ENCODE assay signal across 8 cellular contexts in genomic region chr5:132473019-132473531, GRCh38. TPM values are rescaled to one million over a fixed set of nuclear protein-coding genes. Genes with fewer than 3 reads are reported as not detected.
DNase-seq lines count a peak whose midpoint lies in the region; ATAC-seq and TF ChIP-seq lines count a peak whose summit lies in the region.

No MANE protein-coding gene starts in this region.

- peak; percentile 75 for DNase-seq in activated T-cell treated with anti-CD3 and anti-CD28 coated beads, Interleukin-2, amount 50 U/mL, for 1 hour
- peak; percentile 95 for DNase-seq in spleen
- no peak for DNase-seq in DMS79 (lab: John Stamatoyannopoulos, UW)
- DNase-seq in AML-193 (lab: John Stamatoyannopoulos, UW) = no peak
- DNase-seq in LoVo (ENCODE audit: low spot score) = no peak
- no peak for DNase-seq in Right ventricle myocardium inferior (ENCODE audit: missing footprints)

- H3K36me3 ChIP-seq in spleen = peaks cover 0 to 37% (median 0%) of the 10 kb centered on the region in 6 donors

- peaks cover 67 to 100% (median 90%) of the 10 kb centered on the region in 6 donors for H3K4me1 ChIP-seq in spleen

- no peak for TF ChIP-seq CTCF in spleen (IDR thresholded peaks at IDR 0.05 in 8 of 11, conservative IDR thresholded peaks at IDR 0.05 in 3 of 11)

- intact Hi-C loops in spleen (cut with DNase I; ENCODE audit: low total_unique reads) (no loop called here), Right ventricle myocardium inferior (cut with DNase I) (no loop called here)

- no peaks in the 10 kb centered on the region for H3K27me3 ChIP-seq in spleen (replicated peaks in 1 of 7)

- TF ChIP-seq POLR2A in spleen (IDR thresholded peaks at IDR 0.05) = peak in 1 of 3 donors; percentile 4

- ATAC-seq in GM19397 (IDR thresholded peaks at IDR 0.05; ENCODE audit: unreplicated experiment) (peak; percentile 78), HG03354 (IDR thresholded peaks at IDR 0.05; ENCODE audit: poor library complexity, severe bottlenecking, unreplicated experiment) (peak; percentile 86), Right ventricle myocardium inferior (no peak)

- no peaks in the 10 kb centered on the region for H3K9me3 ChIP-seq in spleen

- no peak overlapping the region for H3K4me3 ChIP-seq in spleen

- 27 to 41% (median 31%) methylated on average over 8 of the region's 8 CpGs for WGBS in spleen, 5 donors

- H3K27ac ChIP-seq in spleen = peak overlapping the region; percentile 68 to 99 (median 92)

RNA-seq across cellular contexts. Expression of gene IRF1, which starts 17.5 kb away (rescaled TPM):
- total RNA-seq in spleen = 100 to 1,000 TPM; 146 to 307 (median 165) TPM
- polyA plus RNA-seq in spleen = 100 to 1,000 TPM in 1 of 3 donors, 10 to 100 TPM in 2; 57.9 to 113 (median 59.7) TPM
- total RNA-seq in Right ventricle myocardium inferior = 12.7 TPM

Comparison
In these comparisons a context has a peak if more than half of its experiments do, and no peak if none do; other contexts are left out.
1. DNase-seq: peak in activated T-cell treated with anti-CD3 and anti-CD28 coated beads, Interleukin-2, amount 50 U/mL, for 1 hour (single experiment) and spleen (single experiment); none in DMS79 (single experiment), AML-193 (0 of 2), LoVo (single experiment) and Right ventricle myocardium inferior (single experiment).
2. RNA of gene IRF1, which starts 17.5 kb away (total RNA-seq): 146 to 307 TPM in spleen; 12.7 TPM in Right ventricle myocardium inferior (single experiment); every median in the first group is over 10 times any median in the second.